In genomic region chr20:22241609-22242008, GRCh38 we compare ENCODE assay signal across 17 cellular contexts.
DNase-seq lines count a peak whose midpoint lies in the region; ATAC-seq, FAIRE-seq and TF ChIP-seq lines count a peak whose summit lies in the region.
"Had no signal": no experiment of that assay in that cellular context is flagged by ENCODE, and none has a peak within 500 bp of the region (broad histone marks: within the 10 kb centered on the region; RNA-seq: fewer than 3 reads in every experiment).

No MANE protein-coding gene starts in this region.

- no peak overlapping the region for H3K4me3 Mint-ChIP-seq in neural progenitor cell
- H3K4me3 Mint-ChIP-seq: B cell; CD4-positive, alpha-beta T cell had no signal

- H3K9me3 Mint-ChIP-seq in neural progenitor cell = no peaks in the 10 kb centered on the region

- no peaks in the 10 kb centered on the region for H4K20me1 ChIP-seq in neural progenitor cell (ENCODE audit: low read depth)

- no peaks in the 10 kb centered on the region for H3K36me3 Mint-ChIP-seq in neural progenitor cell

- H2AFZ ChIP-seq in neural progenitor cell (replicated peaks) = peak overlapping the region; percentile 82

- no peak for TF ChIP-seq CTCF in neural progenitor cell (IDR thresholded peaks at IDR 0.05)

- no peaks in the 10 kb centered on the region for H3K27me3 ChIP-seq in neural progenitor cell

- ATAC-seq in GM18519 (IDR thresholded peaks at IDR 0.05; ENCODE audit: low FRiP score, unreplicated experiment) (peak; percentile 69), GM21786 (IDR thresholded peaks at IDR 0.05; ENCODE audit: unreplicated experiment) (peak; percentile 87), HG03442 (IDR thresholded peaks at IDR 0.05; ENCODE audit: unreplicated experiment) (peak; percentile 57)

- no peak overlapping the region for H3K27ac ChIP-seq in neural progenitor cell
- H3K27ac ChIP-seq: HL-60 had no signal

- no peak overlapping the region for H3K4me3 ChIP-seq in neural progenitor cell
- H3K4me3 ChIP-seq: HAP-1 had no signal

- no peak overlapping the region for H3K4me2 ChIP-seq in neural progenitor cell

- no peaks in the 10 kb centered on the region for H3F3A ChIP-seq in neural progenitor cell (ENCODE audit: low read depth)

- no peak for FAIRE-seq in RCC 7860 (lab: Jason Lieb, UNC)
- FAIRE-seq: GM12891 had no signal

- H3K79me2 ChIP-seq in neural progenitor cell (ENCODE audit: low read depth) = no peaks in the 10 kb centered on the region

- no peaks in the 10 kb centered on the region for H3K4me1 ChIP-seq in neural progenitor cell
- H3K4me1 ChIP-seq: HAP-1 had no signal

- peaks cover 7% of the 10 kb centered on the region for H3K27me3 Mint-ChIP-seq in neural progenitor cell (ENCODE audit: insufficient read depth, low read depth)
- H3K27me3 Mint-ChIP-seq: B cell; CD4-positive, alpha-beta T cell had no signal

- no peaks in the 10 kb centered on the region for H3K4me1 Mint-ChIP-seq in neural progenitor cell
- H3K4me1 Mint-ChIP-seq: B cell had no signal

- DNase-seq in neural progenitor cell (ENCODE audit: low spot score) = no peak
- no peak for DNase-seq in NCI-H69 (lab: John Stamatoyannopoulos, UW)
- no peak for DNase-seq in stimulated activated CD4-positive, alpha-beta T cell treated with anti-CD3 and anti-CD28 coated beads, Interleukin-2, amount 100 ng/mL, for 48 hours
- no peak for DNase-seq in RCC 7860 (ENCODE audit: low spot score)
- DNase-seq: C1 segment of cervical spinal cord; Calu3; CD4-positive, alpha-beta T cell; DMS 273 treated with DMSO at 0.1 percent for 48 hours; GOT3; Karpas-422 had no signal

- no peaks in the 10 kb centered on the region for H3K9me3 ChIP-seq in neural progenitor cell (ENCODE audit: low read depth)
- H3K9me3 ChIP-seq: HAP-1 had no signal

- no peaks in the 10 kb centered on the region for H3K36me3 ChIP-seq in neural progenitor cell
- H3K36me3 ChIP-seq: HAP-1 had no signal

- no peak overlapping the region for H3K27ac Mint-ChIP-seq in neural progenitor cell
- H3K27ac Mint-ChIP-seq: B cell; CD4-positive, alpha-beta T cell had no signal

- no peak overlapping the region for H3K9ac ChIP-seq in neural progenitor cell
